In the genomic region with DNA sequence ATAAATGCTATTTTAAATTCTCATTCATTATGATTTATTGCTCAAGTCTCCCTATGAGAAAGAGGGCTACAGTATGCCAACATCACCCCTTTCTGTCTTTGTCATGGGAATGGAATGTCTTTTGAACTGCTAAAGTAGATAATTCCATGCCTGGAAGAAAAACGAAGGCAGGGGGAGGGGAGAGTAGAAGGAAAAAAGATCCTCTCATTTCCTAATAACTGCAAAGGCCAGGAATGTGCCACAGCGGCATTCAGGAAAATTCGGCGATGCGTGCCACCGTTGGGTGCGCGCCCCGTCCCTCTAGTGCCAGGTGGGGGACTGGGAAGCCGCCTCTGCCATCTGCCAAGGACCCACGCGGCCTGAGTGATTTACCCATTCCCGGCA, we compare ENCODE assay signal across 11 cellular contexts. TPM values are rescaled to one million over a fixed set of nuclear protein-coding genes. Genes with fewer than 3 reads are reported as not detected.
DNase-seq lines count a peak whose midpoint lies in the region; ATAC-seq lines count a peak whose summit lies in the region.
"Had no signal": no experiment of that assay in that cellular context is flagged by ENCODE, and none has a peak within 500 bp of the region (broad histone marks: within the 10 kb centered on the region; RNA-seq: fewer than 3 reads in every experiment).

No MANE protein-coding gene starts in this region.

- no peak overlapping the region for H3K27ac Mint-ChIP-seq in effector memory CD8-positive, alpha-beta T cell

- H3K27me3 Mint-ChIP-seq in effector memory CD8-positive, alpha-beta T cell: peaks cover 20 to 48% of the 10 kb centered on the region in 2 donors

- no peaks in the 10 kb centered on the region for H3K9me3 Mint-ChIP-seq in effector memory CD8-positive, alpha-beta T cell

- H3K36me3 Mint-ChIP-seq in effector memory CD8-positive, alpha-beta T cell (ENCODE audit: insufficient read depth): no peaks in the 10 kb centered on the region

- ATAC-seq in HG03025 (IDR thresholded peaks at IDR 0.05; ENCODE audit: low FRiP score, unreplicated experiment): no peak
- ATAC-seq in effector memory CD8-positive, alpha-beta T cell (replicated peaks): no peak

- peaks cover 0 to 10% of the 10 kb centered on the region in 2 donors for H3K4me1 Mint-ChIP-seq in effector memory CD8-positive, alpha-beta T cell (ENCODE audit: low read depth in 2 of 2)

- DNase-seq in H4 (ENCODE audit: low spot score): peak; percentile 84
- DNase-seq in amniotic epithelial cell (ENCODE audit: low read depth): peak; percentile 97
- DNase-seq in iPS DF 19.7 (ENCODE audit: low read depth, low spot score): peak; percentile 75
- DNase-seq in renal cortical epithelial cell (ENCODE audit: low read depth): peak; percentile 98
- DNase-seq in effector memory CD8-positive, alpha-beta T cell: no peak
- no peak for DNase-seq in AML-193 (lab: John Stamatoyannopoulos, UW)
- DNase-seq in globus pallidus (ENCODE audit: low spot score): no peak
- DNase-seq: activated CD4-positive, alpha-beta T cell treated with anti-CD3 and anti-CD28 coated beads, Interleukin-2, amount 50 U/mL, for 48 hours had no signal

- no peak overlapping the region for H3K4me3 Mint-ChIP-seq in effector memory CD8-positive, alpha-beta T cell

RNA-seq across cellular contexts. Expression of a gene that starts 54.7 kb away (rescaled TPM):
- not detected in 2 replicates for total RNA-seq in H4 (2014; rRNA removed; shearing (Covaris generic))
- 0.05 TPM in 1 of 2 replicates, not detected in the other for total RNA-seq in renal cortical epithelial cell
- total RNA-seq: lung microvascular endothelial cell, temporal lobe had no signal

Comparison
In these comparisons a context has a peak if more than half of its experiments do, and no peak if none do; other contexts are left out.
1. DNase-seq: peak in H4 (single experiment), amniotic epithelial cell (single experiment), iPS DF 19.7 (single experiment) and renal cortical epithelial cell (single experiment); none in effector memory CD8-positive, alpha-beta T cell (0 of 3), AML-193 (0 of 2) and globus pallidus (single experiment).